ENCODE assay signal across 16 cellular contexts in genomic region chr21:18153063-18153462, GRCh38.
"Had no signal": no experiment of that assay in that cellular context is flagged by ENCODE, and none has a peak within 500 bp of the region (broad histone marks: within the 10 kb centered on the region; RNA-seq: fewer than 3 reads in every experiment).

No MANE protein-coding gene starts in this region.

- H3K27ac ChIP-seq: coronary artery, VCaP had no signal

- ATAC-seq: activated CD8-positive, alpha-beta memory T cell treated with anti-CD3 and anti-CD28 coated beads, Interleukin-2, amount 10 ng/mL, durations not matched to agents 7 days and 5 days; activated T-cell treated with anti-CD3 and anti-CD28 coated beads, Interleukin-2, amount 50 U/mL, for 4 hours; stimulated activated naive CD8-positive, alpha-beta T cell treated with anti-CD3 and anti-CD28 coated beads, Interleukin-15, amount 100 ng/mL, for 72 hours had no signal

- DNase-seq: activated CD4-positive, alpha-beta T cell treated with anti-CD3 and anti-CD28 coated beads, Interleukin-2, amount 50 U/mL, for 48 hours; activated CD8-positive, alpha-beta memory T cell treated with anti-CD3 and anti-CD28 coated beads, Interleukin-2, amount 10 ng/mL, durations not matched to agents 7 days and 5 days; activated effector memory CD4-positive, alpha-beta T cell treated with anti-CD3 and anti-CD28 coated beads, Interleukin-2, amount 50 U/mL, for 16 hours; activated T-cell treated with anti-CD3 and anti-CD28 coated beads, Interleukin-2, amount 50 U/mL, for 4 hours; caudate nucleus; effector memory CD4-positive, alpha-beta T cell; head of caudate nucleus; stimulated activated CD4-positive, alpha-beta T cell treated with anti-CD3 and anti-CD28 coated beads, Interleukin-1b, Interleukin-23, amount 100 ng/mL, for 48 hours; stimulated activated naive CD8-positive, alpha-beta T cell treated with anti-CD3 and anti-CD28 coated beads, Interleukin-15, amount 100 ng/mL, for 72 hours; T-helper 1 cell; T1000 had no signal

- H3K27me3 Mint-ChIP-seq: activated CD8-positive, alpha-beta memory T cell treated with anti-CD3 and anti-CD28 coated beads, Interleukin-2, amount 10 ng/mL, durations not matched to agents 7 days and 5 days; activated naive CD4-positive, alpha-beta T cell treated with anti-CD3 and anti-CD28 coated beads, Interleukin-2, amount 50 U/mL, for 24 hours; stimulated activated naive CD8-positive, alpha-beta T cell treated with anti-CD3 and anti-CD28 coated beads, Interleukin-15, amount 100 ng/mL, for 72 hours; type B pancreatic cell had no signal

- H3K27ac Mint-ChIP-seq: activated CD8-positive, alpha-beta memory T cell treated with anti-CD3 and anti-CD28 coated beads, Interleukin-2, amount 10 ng/mL, durations not matched to agents 7 days and 5 days; activated naive CD4-positive, alpha-beta T cell treated with anti-CD3 and anti-CD28 coated beads, Interleukin-2, amount 50 U/mL, for 24 hours; type B pancreatic cell had no signal

- H3K36me3 Mint-ChIP-seq: activated CD8-positive, alpha-beta memory T cell treated with anti-CD3 and anti-CD28 coated beads, Interleukin-2, amount 10 ng/mL, durations not matched to agents 7 days and 5 days; activated naive CD4-positive, alpha-beta T cell treated with anti-CD3 and anti-CD28 coated beads, Interleukin-2, amount 50 U/mL, for 24 hours; type B pancreatic cell had no signal

- FAIRE-seq: frontal cortex had no signal

- H3K4me3 ChIP-seq: coronary artery had no signal

- H3K4me3 Mint-ChIP-seq: activated CD8-positive, alpha-beta memory T cell treated with anti-CD3 and anti-CD28 coated beads, Interleukin-2, amount 10 ng/mL, durations not matched to agents 7 days and 5 days; activated naive CD4-positive, alpha-beta T cell treated with anti-CD3 and anti-CD28 coated beads, Interleukin-2, amount 50 U/mL, for 24 hours; activated T-cell treated with anti-CD3 and anti-CD28 coated beads, Interleukin-2, amount 50 U/mL, for 4 hours; stimulated activated naive CD8-positive, alpha-beta T cell treated with anti-CD3 and anti-CD28 coated beads, Interleukin-15, amount 100 ng/mL, for 72 hours; type B pancreatic cell had no signal

- H3K9me3 Mint-ChIP-seq: activated naive CD4-positive, alpha-beta T cell treated with anti-CD3 and anti-CD28 coated beads, Interleukin-2, amount 50 U/mL, for 24 hours; activated T-cell treated with anti-CD3 and anti-CD28 coated beads, Interleukin-2, amount 50 U/mL, for 4 hours; stimulated activated naive CD8-positive, alpha-beta T cell treated with anti-CD3 and anti-CD28 coated beads, Interleukin-15, amount 100 ng/mL, for 72 hours; type B pancreatic cell had no signal
